ENCODE assay signal across 23 cellular contexts in the genomic region with DNA sequence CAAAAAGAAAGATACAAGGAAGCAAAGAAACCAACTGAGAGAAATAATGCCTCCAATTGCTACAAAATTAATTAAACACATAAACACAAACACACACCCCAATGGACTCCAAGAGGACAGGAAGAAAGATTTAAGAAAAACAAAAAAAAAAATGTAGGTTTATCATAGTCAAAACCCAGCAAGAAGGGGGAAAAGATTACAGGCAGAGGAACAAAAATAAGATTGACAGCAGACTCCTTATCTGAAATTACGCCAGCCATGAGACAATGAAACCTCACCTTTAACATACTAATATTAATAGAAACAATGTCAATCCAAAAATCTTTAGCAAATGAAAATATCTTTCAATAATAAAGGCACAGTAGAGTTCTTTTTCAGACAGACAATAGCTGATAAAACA.
"Had no signal": no experiment of that assay in that cellular context is flagged by ENCODE, and none has a peak within 500 bp of the region (broad histone marks: within the 10 kb centered on the region; RNA-seq: fewer than 3 reads in every experiment).

No MANE protein-coding gene starts in this region.

- ATAC-seq: esophagus mucosa; gastroesophageal sphincter; heart left ventricle; left lobe of liver; mucosa of descending colon; naive thymus-derived CD4-positive, alpha-beta T cell; sciatic nerve; stimulated activated effector memory CD8-positive, alpha-beta T cell treated with anti-CD3 and anti-CD28 coated beads, Interleukin-12 subunit alpha, Interleukin-12 subunit beta, amount 100 ng/mL, for 72 hours had no signal

- H3K36me3 ChIP-seq: gastroesophageal sphincter, thyroid gland, vagina had no signal

- DNase-seq: dorsolateral prefrontal cortex; effector CD4-positive, alpha-beta T cell; foreskin fibroblast; heart left ventricle; kidney; mucosa of descending colon; naive thymus-derived CD4-positive, alpha-beta T cell; stimulated activated CD4-positive, alpha-beta T cell treated with anti-CD3 and anti-CD28 coated beads, Interleukin-2, amount 100 ng/mL, for 24 hours; stimulated activated CD4-positive, alpha-beta T cell treated with anti-CD3 and anti-CD28 coated beads, Interleukin-4, amount 100 ng/mL, for 24 hours; stimulated activated naive CD4-positive, alpha-beta T cell treated with Interleukin-2 at 50 U/mL for 16 hours; stomach; thyroid gland; trophoblast cell had no signal

- H3K27ac ChIP-seq: dorsolateral prefrontal cortex, gastroesophageal sphincter, heart left ventricle, hepatocyte, neural progenitor cell, parathyroid adenoma, stomach, thyroid gland, vagina had no signal

- H3K4me3 ChIP-seq: dorsolateral prefrontal cortex, gastroesophageal sphincter, heart left ventricle, hepatocyte, lung, mucosa of descending colon, neural progenitor cell, stomach, thyroid gland, vagina had no signal

- H2AFZ ChIP-seq: hepatocyte, neural progenitor cell, parathyroid adenoma had no signal

- H3K79me2 ChIP-seq: hepatocyte had no signal

- H3K4me2 ChIP-seq: hepatocyte, neural progenitor cell had no signal

- H3K4me1 ChIP-seq: gastroesophageal sphincter, heart left ventricle, neural progenitor cell, stomach, vagina had no signal

- FAIRE-seq: kidney had no signal

- H3K9ac ChIP-seq: neural progenitor cell, parathyroid adenoma had no signal

- H3K27me3 ChIP-seq: dorsolateral prefrontal cortex, gastroesophageal sphincter, heart left ventricle, hepatocyte, neural progenitor cell, stomach, thyroid gland, vagina had no signal

- H3K9me3 ChIP-seq: stomach, thyroid gland, vagina had no signal
